1 cellular context compared by ENCODE assay signal in genomic region chr2:75521225-75521872, GRCh38.
TF ChIP-seq lines count a peak whose summit lies in the region.

No MANE protein-coding gene starts in this region.

TF ChIP-seq in HepG2, 621 proteins besides CTCF, POLR2A, EP300 and RAD21 (continued from another document and continues in another):
- no peak for TF ChIP-seq ZBTB33 (CRISPR knock-in tag; IDR thresholded peaks at IDR 0.05)
- peak; percentile 48; the same call in 1 of the 2 replicates for TF ChIP-seq ZNF24 (IDR thresholded peaks at IDR 0.05)
- TF ChIP-seq NCOA2 (CRISPR knock-in tag; IDR thresholded peaks at IDR 0.05): peak; percentile 100
- peak; percentile 68; the same call in 1 of the 2 replicates for TF ChIP-seq FUBP1 (CRISPR knock-in tag; IDR thresholded peaks at IDR 0.05; ENCODE audit: borderline replicate concordance)
- TF ChIP-seq SIX4 (CRISPR knock-in tag; IDR thresholded peaks at IDR 0.05): peak; percentile 89
- peak; percentile 91 for TF ChIP-seq HOXD1 (CRISPR knock-in tag; IDR thresholded peaks at IDR 0.05)
- peak; percentile 44; the same call in 1 of the 2 replicates for TF ChIP-seq ELF1 (CRISPR knock-in tag; IDR thresholded peaks at IDR 0.05)
- TF ChIP-seq ARNT (IDR thresholded peaks at IDR 0.05): no peak
- peak; percentile 85; the same call in 1 of the 2 replicates for TF ChIP-seq TARDBP (CRISPR knock-in tag; IDR thresholded peaks at IDR 0.05)
- TF ChIP-seq SAP130 (CRISPR knock-in tag; IDR thresholded peaks at IDR 0.05; ENCODE audit: low read depth): peak; percentile 94
- TF ChIP-seq BHLHE40 (IDR thresholded peaks at IDR 0.05; ENCODE audit: low read length): peak; percentile 52
- TF ChIP-seq FOXM1 (CRISPR knock-in tag; IDR thresholded peaks at IDR 0.05): no peak
- TF ChIP-seq HCFC1 (IDR thresholded peaks at IDR 0.05; ENCODE audit: low read depth, low read length): no peak
- peak; percentile 90 for TF ChIP-seq TGIF2 (CRISPR knock-in tag; IDR thresholded peaks at IDR 0.05)
- TF ChIP-seq, protein P1, sequence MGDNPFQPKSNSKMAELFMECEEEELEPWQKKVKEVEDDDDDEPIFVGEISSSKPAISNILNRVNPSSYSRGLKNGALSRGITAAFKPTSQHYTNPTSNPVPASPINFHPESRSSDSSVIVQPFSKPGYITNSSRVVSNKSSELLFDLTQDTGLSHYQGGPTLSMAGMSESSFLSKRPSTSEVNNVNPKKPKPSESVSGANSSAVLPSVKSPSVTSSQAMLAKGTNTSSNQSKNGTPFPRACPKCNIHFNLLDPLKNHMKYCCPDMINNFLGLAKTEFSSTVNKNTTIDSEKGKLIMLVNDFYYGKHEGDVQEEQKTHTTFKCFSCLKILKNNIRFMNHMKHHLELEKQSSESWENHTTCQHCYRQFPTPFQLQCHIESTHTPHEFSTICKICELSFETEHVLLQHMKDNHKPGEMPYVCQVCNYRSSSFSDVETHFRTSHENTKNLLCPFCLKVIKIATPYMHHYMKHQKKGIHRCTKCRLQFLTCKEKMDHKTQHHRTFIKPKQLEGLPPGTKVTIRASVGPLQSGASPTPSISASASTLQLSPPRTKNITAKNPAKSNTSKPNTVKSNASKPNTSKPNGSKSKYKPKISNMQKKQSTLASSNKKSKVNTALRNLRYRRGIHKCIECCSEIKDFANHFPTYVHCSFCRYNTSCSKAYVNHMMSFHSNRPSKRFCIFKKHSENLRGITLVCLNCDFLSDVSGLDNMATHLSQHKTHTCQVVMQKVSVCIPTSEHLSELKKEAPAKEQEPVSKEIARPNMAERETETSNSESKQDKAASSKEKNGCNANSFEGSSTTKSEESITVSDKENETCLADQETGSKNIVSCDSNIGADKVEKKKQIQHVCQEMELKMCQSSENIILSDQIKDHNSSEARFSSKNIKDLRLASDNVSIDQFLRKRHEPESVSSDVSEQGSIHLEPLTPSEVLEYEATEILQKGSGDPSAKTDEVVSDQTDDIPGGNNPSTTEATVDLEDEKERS (CRISPR knock-in tag; IDR thresholded peaks at IDR 0.05): no peak
- TF ChIP-seq, protein P2, sequence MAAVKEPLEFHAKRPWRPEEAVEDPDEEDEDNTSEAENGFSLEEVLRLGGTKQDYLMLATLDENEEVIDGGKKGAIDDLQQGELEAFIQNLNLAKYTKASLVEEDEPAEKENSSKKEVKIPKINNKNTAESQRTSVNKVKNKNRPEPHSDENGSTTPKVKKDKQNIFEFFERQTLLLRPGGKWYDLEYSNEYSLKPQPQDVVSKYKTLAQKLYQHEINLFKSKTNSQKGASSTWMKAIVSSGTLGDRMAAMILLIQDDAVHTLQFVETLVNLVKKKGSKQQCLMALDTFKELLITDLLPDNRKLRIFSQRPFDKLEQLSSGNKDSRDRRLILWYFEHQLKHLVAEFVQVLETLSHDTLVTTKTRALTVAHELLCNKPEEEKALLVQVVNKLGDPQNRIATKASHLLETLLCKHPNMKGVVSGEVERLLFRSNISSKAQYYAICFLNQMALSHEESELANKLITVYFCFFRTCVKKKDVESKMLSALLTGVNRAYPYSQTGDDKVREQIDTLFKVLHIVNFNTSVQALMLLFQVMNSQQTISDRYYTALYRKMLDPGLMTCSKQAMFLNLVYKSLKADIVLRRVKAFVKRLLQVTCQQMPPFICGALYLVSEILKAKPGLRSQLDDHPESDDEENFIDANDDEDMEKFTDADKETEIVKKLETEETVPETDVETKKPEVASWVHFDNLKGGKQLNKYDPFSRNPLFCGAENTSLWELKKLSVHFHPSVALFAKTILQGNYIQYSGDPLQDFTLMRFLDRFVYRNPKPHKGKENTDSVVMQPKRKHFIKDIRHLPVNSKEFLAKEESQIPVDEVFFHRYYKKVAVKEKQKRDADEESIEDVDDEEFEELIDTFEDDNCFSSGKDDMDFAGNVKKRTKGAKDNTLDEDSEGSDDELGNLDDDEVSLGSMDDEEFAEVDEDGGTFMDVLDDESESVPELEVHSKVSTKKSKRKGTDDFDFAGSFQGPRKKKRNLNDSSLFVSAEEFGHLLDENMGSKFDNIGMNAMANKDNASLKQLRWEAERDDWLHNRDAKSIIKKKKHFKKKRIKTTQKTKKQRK (IDR thresholded peaks at IDR 0.05; ENCODE audit: low read length): no peak
- no peak for TF ChIP-seq ZNF350 (CRISPR knock-in tag; IDR thresholded peaks at IDR 0.05; ENCODE audit: borderline replicate concordance, low read depth)
- TF ChIP-seq ZNF768 (CRISPR knock-in tag; IDR thresholded peaks at IDR 0.05): no peak
- peak; percentile 92 for TF ChIP-seq PITX1 (CRISPR knock-in tag; IDR thresholded peaks at IDR 0.05)
- TF ChIP-seq RBAK (CRISPR knock-in tag; IDR thresholded peaks at IDR 0.05): no peak
- peak; percentile 98 for TF ChIP-seq ELF3 (CRISPR knock-in tag; IDR thresholded peaks at IDR 0.05)
- peak; percentile 63 for TF ChIP-seq GATAD1 (CRISPR knock-in tag; IDR thresholded peaks at IDR 0.05)
- 0 out of 2 replicates have a peak, but pooled peaks have one; percentile 55 for TF ChIP-seq JUN (CRISPR knock-in tag; IDR thresholded peaks at IDR 0.05)
- TF ChIP-seq, protein P3, sequence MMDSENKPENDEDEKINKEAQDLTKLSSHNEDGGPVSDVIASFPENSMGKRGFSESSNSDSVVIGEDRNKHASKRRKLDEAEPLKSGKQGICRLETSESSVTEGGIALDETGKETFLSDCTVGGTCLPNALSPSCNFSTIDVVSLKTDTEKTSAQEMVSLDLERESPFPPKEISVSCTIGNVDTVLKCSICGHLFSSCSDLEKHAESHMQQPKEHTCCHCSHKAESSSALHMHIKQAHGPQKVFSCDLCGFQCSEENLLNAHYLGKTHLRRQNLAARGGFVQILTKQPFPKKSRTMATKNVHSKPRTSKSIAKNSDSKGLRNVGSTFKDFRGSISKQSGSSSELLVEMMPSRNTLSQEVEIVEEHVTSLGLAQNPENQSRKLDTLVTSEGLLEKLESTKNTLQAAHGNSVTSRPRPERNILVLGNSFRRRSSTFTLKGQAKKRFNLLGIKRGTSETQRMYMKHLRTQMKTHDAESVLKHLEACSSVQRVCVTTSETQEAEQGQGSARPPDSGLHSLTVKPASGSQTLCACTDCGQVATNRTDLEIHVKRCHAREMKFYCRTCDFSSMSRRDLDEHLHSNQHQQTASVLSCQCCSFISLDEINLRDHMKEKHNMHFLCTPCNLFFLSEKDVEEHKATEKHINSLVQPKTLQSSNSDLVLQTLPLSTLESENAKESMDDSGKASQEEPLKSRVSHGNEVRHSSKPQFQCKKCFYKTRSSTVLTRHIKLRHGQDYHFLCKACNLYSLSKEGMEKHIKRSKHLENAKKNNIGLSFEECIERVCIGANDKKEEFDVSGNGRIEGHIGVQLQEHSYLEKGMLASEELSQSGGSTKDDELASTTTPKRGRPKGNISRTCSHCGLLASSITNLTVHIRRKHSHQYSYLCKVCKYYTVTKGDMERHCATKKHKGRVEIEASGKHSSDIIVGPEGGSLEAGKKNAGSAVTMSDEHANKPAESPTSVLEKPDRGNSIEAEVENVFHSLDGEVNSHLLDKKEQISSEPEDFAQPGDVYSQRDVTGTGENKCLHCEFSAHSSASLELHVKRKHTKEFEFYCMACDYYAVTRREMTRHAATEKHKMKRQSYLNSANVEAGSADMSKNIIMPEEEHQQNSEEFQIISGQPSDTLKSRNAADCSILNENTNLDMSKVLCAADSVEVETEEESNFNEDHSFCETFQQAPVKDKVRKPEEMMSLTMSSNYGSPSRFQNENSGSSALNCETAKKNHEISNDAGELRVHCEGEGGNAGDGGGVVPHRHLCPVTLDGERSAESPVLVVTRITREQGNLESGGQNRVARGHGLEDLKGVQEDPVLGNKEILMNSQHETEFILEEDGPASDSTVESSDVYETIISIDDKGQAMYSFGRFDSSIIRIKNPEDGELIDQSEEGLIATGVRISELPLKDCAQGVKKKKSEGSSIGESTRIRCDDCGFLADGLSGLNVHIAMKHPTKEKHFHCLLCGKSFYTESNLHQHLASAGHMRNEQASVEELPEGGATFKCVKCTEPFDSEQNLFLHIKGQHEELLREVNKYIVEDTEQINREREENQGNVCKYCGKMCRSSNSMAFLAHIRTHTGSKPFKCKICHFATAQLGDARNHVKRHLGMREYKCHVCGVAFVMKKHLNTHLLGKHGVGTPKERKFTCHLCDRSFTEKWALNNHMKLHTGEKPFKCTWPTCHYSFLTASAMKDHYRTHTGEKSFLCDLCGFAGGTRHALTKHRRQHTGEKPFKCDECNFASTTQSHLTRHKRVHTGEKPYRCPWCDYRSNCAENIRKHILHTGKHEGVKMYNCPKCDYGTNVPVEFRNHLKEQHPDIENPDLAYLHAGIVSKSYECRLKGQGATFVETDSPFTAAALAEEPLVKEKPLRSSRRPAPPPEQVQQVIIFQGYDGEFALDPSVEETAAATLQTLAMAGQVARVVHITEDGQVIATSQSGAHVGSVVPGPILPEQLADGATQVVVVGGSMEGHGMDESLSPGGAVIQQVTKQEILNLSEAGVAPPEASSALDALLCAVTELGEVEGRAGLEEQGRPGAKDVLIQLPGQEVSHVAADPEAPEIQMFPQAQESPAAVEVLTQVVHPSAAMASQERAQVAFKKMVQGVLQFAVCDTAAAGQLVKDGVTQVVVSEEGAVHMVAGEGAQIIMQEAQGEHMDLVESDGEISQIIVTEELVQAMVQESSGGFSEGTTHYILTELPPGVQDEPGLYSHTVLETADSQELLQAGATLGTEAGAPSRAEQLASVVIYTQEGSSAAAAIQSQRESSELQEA (CRISPR knock-in tag; IDR thresholded peaks at IDR 0.05; ENCODE audit: not compliant biosample characterization): no peak
- no peak for TF ChIP-seq ZNF446 (CRISPR knock-in tag; IDR thresholded peaks at IDR 0.05)
- TF ChIP-seq ZNF34 (CRISPR knock-in tag; IDR thresholded peaks at IDR 0.05; ENCODE audit: borderline replicate concordance): peak; percentile 36; the same call in 1 of the 2 replicates
- TF ChIP-seq ZSCAN20 (CRISPR knock-in tag; IDR thresholded peaks at IDR 0.05; ENCODE audit: borderline replicate concordance): no peak
- TF ChIP-seq ZNF556 (CRISPR knock-in tag; IDR thresholded peaks at IDR 0.05; ENCODE audit: borderline replicate concordance): 0 out of 2 replicates have a peak, but pooled peaks have one; percentile 27
- peak; percentile 98 for TF ChIP-seq ASH2L (IDR thresholded peaks at IDR 0.05; ENCODE audit: insufficient read length, low read depth, low read length)
- no peak for TF ChIP-seq TSC22D2 (CRISPR knock-in tag; IDR thresholded peaks at IDR 0.05; ENCODE audit: borderline replicate concordance)
- peak; percentile 84; the same call in 1 of the 2 replicates for TF ChIP-seq ELF4 (CRISPR knock-in tag; IDR thresholded peaks at IDR 0.05; ENCODE audit: borderline replicate concordance)
- TF ChIP-seq CREB1 (IDR thresholded peaks at IDR 0.05): peak; percentile 66; the same call in 1 of the 2 replicates
- peak; percentile 83 for TF ChIP-seq CREB1 (CRISPR knock-in tag; IDR thresholded peaks at IDR 0.05)
- no peak for TF ChIP-seq ETV6 (CRISPR knock-in tag; conservative IDR thresholded peaks at IDR 0.05)
- TF ChIP-seq BCL6 (CRISPR knock-in tag; IDR thresholded peaks at IDR 0.05): peak; percentile 95
- TF ChIP-seq ZNF761 (CRISPR knock-in tag; conservative IDR thresholded peaks at IDR 0.05): peak; percentile 71; the same call in 1 of the 2 replicates
- TF ChIP-seq KDM5A (IDR thresholded peaks at IDR 0.05; ENCODE audit: borderline replicate concordance, low read length): peak; percentile 36; the same call in 1 of the 2 replicates
